8 cellular contexts compared by ENCODE assay signal in genomic region chr11:117807482-117808272, GRCh38. TPM values are rescaled to one million over a fixed set of nuclear protein-coding genes. Genes with fewer than 3 reads are reported as not detected.
A peak's percentile ranks its signal among the peaks of the same experiment; 100 is the strongest.
DNase-seq lines count a peak whose midpoint lies in the region; ATAC-seq and TF ChIP-seq lines count a peak whose summit lies in the region.

No MANE protein-coding gene starts in this region.

- intact Hi-C loops in CD4-positive, alpha-beta T cell (cut with DNase I, micrococcal nuclease), result loop anchor here (1.0 to 10.0 kb wide), 6 partner anchors 10 to 367 kb away; partner anchors contain the start of gene SCN2B (in 1 of the 2)
- intact Hi-C loops in HCT116 (cut with micrococcal nuclease) (loop anchor here (1.0 to 5.0 kb wide), 5 partner anchors 246 to 480 kb away; no protein-coding TSS in a partner anchor), PC-3 (cut with micrococcal nuclease) (loop anchor here (1.0 kb wide), 1 partner anchor 246 kb away; no protein-coding TSS in a partner anchor)

- H3K9me2 ChIP-seq in HCT116 (ENCODE audit: insufficient read depth), result no peaks in the 10 kb centered on the region
- H3K9me2 ChIP-seq in PC-3 (replicated peaks; ENCODE audit: low read length), result no peaks in the 10 kb centered on the region

- no peak for TF ChIP-seq POLR2A in HCT116 (IDR thresholded peaks at IDR 0.05; ENCODE audit: borderline replicate concordance, extremely low read depth, insufficient read depth, insufficient read length)
- TF ChIP-seq POLR2A in suprapubic skin (IDR thresholded peaks at IDR 0.05), result no peak

- ATAC-seq in CD4-positive, alpha-beta T cell (ENCODE audit: poor library complexity), result peak; percentile 85
- ATAC-seq in HCT116 (peak; percentile 63), PC-3 (peak; percentile 73), GM19452 (IDR thresholded peaks at IDR 0.05; ENCODE audit: unreplicated experiment) (no peak)

- H2AFZ ChIP-seq in HCT116 (ENCODE audit: low read depth, low read length, poor library complexity, severe bottlenecking) (no peak overlapping the region), PC-3 (ENCODE audit: low read length) (no peak overlapping the region), fibroblast of lung (ENCODE audit: low read length) (no peak overlapping the region)

- POLR2A ChIA-PET in CD4-positive, alpha-beta T cell (lab: Charles Lee), result interaction anchor here (1.0 to 1.9 kb wide), 9 partner anchors 9 to 364 kb away, joined by 3 to 15 read pairs (median 6); no protein-coding TSS in a partner anchor
- POLR2A ChIA-PET in HCT116 (lab: Charles Lee) (interaction anchor here (0.8 kb wide), 1 partner anchor 10 kb away, joined by 3 read pairs; no protein-coding TSS in a partner anchor), PC-3 (lab: Charles Lee; ENCODE audit: unreplicated experiment) (interaction anchor here (0.6 kb wide), 1 partner anchor 547 kb away, joined by 6 read pairs; no protein-coding TSS in a partner anchor)

- no peak overlapping the region for H3K9ac ChIP-seq in HCT116 (ENCODE audit: low read length)
- H3K9ac ChIP-seq in PC-3 (ENCODE audit: low read length), result no peak overlapping the region
- H3K9ac ChIP-seq in fibroblast of lung (ENCODE audit: insufficient read depth, low read length), result no peak overlapping the region

- H4K20me1 ChIP-seq in HCT116 (ENCODE audit: insufficient read depth), result no peaks in the 10 kb centered on the region
- no peaks in the 10 kb centered on the region for H4K20me1 ChIP-seq in PC-3 (ENCODE audit: low read length)
- H4K20me1 ChIP-seq in fibroblast of lung (ENCODE audit: control insufficient read depth, extremely low read depth, insufficient read depth, low read length), result no peaks in the 10 kb centered on the region

- CTCF ChIA-PET in CD4-positive, alpha-beta T cell (lab: Charles Lee), result interaction anchor here (0.5 to 6.5 kb wide), 27 partner anchors 9 to 630 kb away, joined by 3 to 98 read pairs (median 4); partner anchors contain the start of gene IL10RA
- CTCF ChIA-PET in HCT116 (lab: Charles Lee) (interaction anchor here (0.6 to 3.2 kb wide), 19 partner anchors 10 to 484 kb away, joined by 3 to 90 read pairs (median 4); no protein-coding TSS in a partner anchor), PC-3 (lab: Charles Lee) (interaction anchor here (1.0 to 1.2 kb wide), 6 partner anchors 8 to 381 kb away, joined by 3 to 10 read pairs (median 6); no protein-coding TSS in a partner anchor)

- H3K36me3 Mint-ChIP-seq in CD4-positive, alpha-beta T cell (ENCODE audit: low read depth), result no peaks in the 10 kb centered on the region
- H3K36me3 Mint-ChIP-seq in activated T-cell treated with anti-CD3 and anti-CD28 coated beads, Interleukin-2, amount 50 U/mL, for 24 hours (ENCODE audit: low read depth), result no peaks in the 10 kb centered on the region
- no peaks in the 10 kb centered on the region for H3K36me3 Mint-ChIP-seq in nephron progenitor cell (ENCODE audit: low read depth)

- WGBS in suprapubic skin, result 53% methylated on average over 20 of the region's 20 CpGs

- H3K9me3 ChIP-seq in CD4-positive, alpha-beta T cell (ENCODE audit: control insufficient read depth, low read length), result no peaks in the 10 kb centered on the region
- H3K9me3 ChIP-seq in HCT116 (ENCODE audit: control insufficient read depth in 1 of 2, insufficient read depth in 1 of 2, low read depth in 1 of 2, low read length in 2 of 2), result no peaks in the 10 kb centered on the region
- H3K9me3 ChIP-seq in PC-3 (ENCODE audit: low read length), result no peaks in the 10 kb centered on the region
- no peaks in the 10 kb centered on the region for H3K9me3 ChIP-seq in fibroblast of lung (ENCODE audit: control insufficient read depth, insufficient read depth, low read depth, low read length)
- no peaks in the 10 kb centered on the region for H3K9me3 ChIP-seq in suprapubic skin

- H3K9me3 Mint-ChIP-seq in CD4-positive, alpha-beta T cell, result no peaks in the 10 kb centered on the region
- no peaks in the 10 kb centered on the region for H3K9me3 Mint-ChIP-seq in activated T-cell treated with anti-CD3 and anti-CD28 coated beads, Interleukin-2, amount 50 U/mL, for 24 hours
- H3K9me3 Mint-ChIP-seq in nephron progenitor cell, result no peaks in the 10 kb centered on the region

- BruUV-seq in HCT116 (replicated peaks; lab: Mats Ljungman, UMichigan) (no TSS peak), PC-3 (replicated peaks; lab: Mats Ljungman, UMichigan) (no TSS peak)

- no peaks in the 10 kb centered on the region for H3K27me3 Mint-ChIP-seq in CD4-positive, alpha-beta T cell
- no peaks in the 10 kb centered on the region for H3K27me3 Mint-ChIP-seq in activated T-cell treated with anti-CD3 and anti-CD28 coated beads, Interleukin-2, amount 50 U/mL, for 24 hours
- H3K27me3 Mint-ChIP-seq in nephron progenitor cell (ENCODE audit: low read depth, poor library complexity), result peaks cover 90% of the 10 kb centered on the region

- H3K27ac Mint-ChIP-seq in CD4-positive, alpha-beta T cell, result no peak overlapping the region
- no peak overlapping the region for H3K27ac Mint-ChIP-seq in activated T-cell treated with anti-CD3 and anti-CD28 coated beads, Interleukin-2, amount 50 U/mL, for 24 hours
- H3K27ac Mint-ChIP-seq in nephron progenitor cell, result no peak overlapping the region

- H3K4me3 ChIP-seq in HCT116 (replicated peaks in 1 of 2; ENCODE audit: low read depth in 1 of 2, low read length in 2 of 2), result no peak overlapping the region
- no peak overlapping the region for H3K4me3 ChIP-seq in PC-3 (ENCODE audit: low read length)
- no peak overlapping the region for H3K4me3 ChIP-seq in fibroblast of lung (replicated peaks in 1 of 4; ENCODE audit: control extremely low read depth in 1 of 4, insufficient read depth in 1 of 4, low read depth in 3 of 4, low read length in 4 of 4)
- no peak overlapping the region for H3K4me3 ChIP-seq in suprapubic skin

- RAD21 ChIA-PET in HCT116 (lab: Charles Lee; ENCODE audit: low non-redundant PET in 1 of 2, low total read pairs in 2 of 2, uncharacterized antibody in 2 of 2, unreplicated experiment in 2 of 2), result interaction anchor here (0.8 to 1.2 kb wide), 7 partner anchors 10 to 382 kb away, joined by 3 to 6 read pairs (median 4); no protein-coding TSS in a partner anchor

- peak; percentile 88 for TF ChIP-seq RAD21 in HCT116 (IDR thresholded peaks at IDR 0.05; ENCODE audit: low read depth)

- peaks cover 6 to 13% of the 10 kb centered on the region in 2 experiments; a peak in 3 of 4 replicates for H3K4me1 ChIP-seq in HCT116 (ENCODE audit: control insufficient read depth in 1 of 2, insufficient read depth in 2 of 2, low read length in 2 of 2)
- no peaks in the 10 kb centered on the region for H3K4me1 ChIP-seq in PC-3 (ENCODE audit: insufficient read depth, low read length)
- H3K4me1 ChIP-seq in fibroblast of lung (ENCODE audit: control insufficient read depth, extremely low read depth, insufficient read depth, low read length), result no peaks in the 10 kb centered on the region
- peaks cover 17% of the 10 kb centered on the region for H3K4me1 ChIP-seq in suprapubic skin

- H3K27ac ChIP-seq in CD4-positive, alpha-beta T cell (ENCODE audit: low read depth, low read length), result no peak overlapping the region
- H3K27ac ChIP-seq in HCT116 (ENCODE audit: low read depth, low read length) (no peak overlapping the region), PC-3 (ENCODE audit: low read length) (no peak overlapping the region), fibroblast of lung (ENCODE audit: insufficient read depth, low read length) (no peak overlapping the region), suprapubic skin (no peak overlapping the region)

- no peaks in the 10 kb centered on the region for H3K27me3 ChIP-seq in CD4-positive, alpha-beta T cell (ENCODE audit: control insufficient read depth, insufficient read depth, low read length)
- no peaks in the 10 kb centered on the region for H3K27me3 ChIP-seq in HCT116 (ENCODE audit: insufficient read depth, low read length)
- peaks cover 55% of the 10 kb centered on the region for H3K27me3 ChIP-seq in PC-3 (ENCODE audit: low read length)
- H3K27me3 ChIP-seq in fibroblast of lung (ENCODE audit: control insufficient read depth, insufficient read depth, low read length), result peaks cover 4% of the 10 kb centered on the region
- peaks cover 14% of the 10 kb centered on the region for H3K27me3 ChIP-seq in suprapubic skin

- H3K79me2 ChIP-seq in HCT116 (ENCODE audit: insufficient read depth, low read length) (no peaks in the 10 kb centered on the region), PC-3 (ENCODE audit: low read length) (no peaks in the 10 kb centered on the region), fibroblast of lung (ENCODE audit: control insufficient read depth, insufficient read depth, low read length) (no peaks in the 10 kb centered on the region)

- no peak for TF ChIP-seq EP300 in suprapubic skin (IDR thresholded peaks at IDR 0.05)

- no peaks in the 10 kb centered on the region for H3F3A ChIP-seq in PC-3 (ENCODE audit: low read length, unreplicated experiment)

- H3K4me1 Mint-ChIP-seq in CD4-positive, alpha-beta T cell (ENCODE audit: low read depth), result peaks cover 13% of the 10 kb centered on the region
- peaks cover 9% of the 10 kb centered on the region for H3K4me1 Mint-ChIP-seq in activated T-cell treated with anti-CD3 and anti-CD28 coated beads, Interleukin-2, amount 50 U/mL, for 24 hours (ENCODE audit: low read depth)
- H3K4me1 Mint-ChIP-seq in nephron progenitor cell, result peaks cover 36% of the 10 kb centered on the region

- H3K4me2 ChIP-seq in HCT116 (ENCODE audit: low read length) (peak overlapping the region; percentile 36), PC-3 (ENCODE audit: low read length) (no peak overlapping the region), fibroblast of lung (ENCODE audit: extremely low read depth, insufficient read depth, low read length) (no peak overlapping the region)

- H3K36me3 ChIP-seq in HCT116 (ENCODE audit: control insufficient read depth in 1 of 2, insufficient read depth in 2 of 2, low read length in 2 of 2), result no peaks in the 10 kb centered on the region
- H3K36me3 ChIP-seq in PC-3 (ENCODE audit: low read depth, low read length), result no peaks in the 10 kb centered on the region
- no peaks in the 10 kb centered on the region for H3K36me3 ChIP-seq in fibroblast of lung (ENCODE audit: control insufficient read depth, insufficient read depth, low read length)
- H3K36me3 ChIP-seq in suprapubic skin, result no peaks in the 10 kb centered on the region

- peak; percentile 55 to 85 (median 67) for DNase-seq in CD4-positive, alpha-beta T cell
- DNase-seq in HCT116 (ENCODE audit: low read depth, low spot score) (peak; percentile 38), PC-3 (peak; percentile 81), fibroblast of lung (ENCODE audit: low read depth in 2 of 2) (peak; percentile 36 to 68), nephron progenitor cell (peak; percentile 89), suprapubic skin (ENCODE audit: low spot score in 2 of 2) (peak; percentile 87 to 94)
- DNase-seq in activated T-cell treated with anti-CD3 and anti-CD28 coated beads, Interleukin-2, amount 50 U/mL, for 24 hours, result peak; percentile 80

- peak; percentile 94 for TF ChIP-seq CTCF in CD4-positive, alpha-beta T cell (IDR thresholded peaks at IDR 0.05)
- TF ChIP-seq CTCF in HCT116 (IDR thresholded peaks at IDR 0.05 in 2 of 3, conservative IDR thresholded peaks at IDR 0.05 in 1 of 3; ENCODE audit: borderline replicate concordance in 1 of 3, insufficient read depth in 1 of 3, low read depth in 2 of 3, low read length in 2 of 3), result peak; percentile 79 to 93 (median 93)
- TF ChIP-seq CTCF in PC-3 (conservative IDR thresholded peaks at IDR 0.05; ENCODE audit: low read depth, low read length), result peak; percentile 94
- peak; percentile 91 to 93 for TF ChIP-seq CTCF in fibroblast of lung (conservative IDR thresholded peaks at IDR 0.05 in 1 of 2, IDR thresholded peaks at IDR 0.05 in 1 of 2; ENCODE audit: low read depth in 1 of 2, low read length in 2 of 2)
- TF ChIP-seq CTCF in nephron progenitor cell (IDR thresholded peaks at IDR 0.05), result peak; percentile 88
- TF ChIP-seq CTCF in suprapubic skin (IDR thresholded peaks at IDR 0.05), result peak; percentile 87 to 93

- H3K4me3 Mint-ChIP-seq in CD4-positive, alpha-beta T cell, result no peak overlapping the region
- H3K4me3 Mint-ChIP-seq in activated T-cell treated with anti-CD3 and anti-CD28 coated beads, Interleukin-2, amount 50 U/mL, for 24 hours, result no peak overlapping the region
- no peak overlapping the region for H3K4me3 Mint-ChIP-seq in nephron progenitor cell

RNA-seq across cellular contexts. Expression of gene DSCAML1, which starts 10.7 kb away (rescaled TPM):
- total RNA-seq in CD4-positive, alpha-beta T cell, result under 1 TPM; 0.22 to 0.61 TPM
- not detected for total RNA-seq in HCT116 (2021; ENCODE audit: unreplicated experiment)
- 0.01 and 0.03 TPM in 2 replicates for polyA plus RNA-seq in HCT116 (2012)
- not detected in 2 replicates for total RNA-seq in PC-3 (2014; rRNA removed)
- 0.26 TPM in 1 of 2 replicates, not detected in the other for total RNA-seq in fibroblast of lung
- polyA plus RNA-seq in fibroblast of lung, result not detected in 2 replicates
- polyA plus RNA-seq in fibroblast of lung (2012), result not detected in 2 replicates
- not detected in 2 replicates for polyA minus RNA-seq in fibroblast of lung (ENCODE audit: low replicate concordance)
- total RNA-seq in suprapubic skin, result under 1 TPM in 3 of 4 donors, not detected in 1; 0.11 to 0.24 (median 0.21) TPM

RNA-seq across cellular contexts. Expression of gene FXYD2, which starts 16.9 kb away (rescaled TPM):
- total RNA-seq in CD4-positive, alpha-beta T cell, result 1 to 10 TPM; 1.7 to 2.1 TPM
- total RNA-seq in HCT116 (2021; ENCODE audit: unreplicated experiment) (0.52 TPM), PC-3 (2014; rRNA removed) (not detected in 2 replicates), fibroblast of lung (0.33 and 0.51 TPM in 2 replicates), suprapubic skin (not detected)
- polyA plus RNA-seq in HCT116 (2012), result 0.07 and 0.17 TPM in 2 replicates
- polyA plus RNA-seq in fibroblast of lung, result 0.18 and 0.40 TPM in 2 replicates
- 1.2 TPM in 1 of 2 replicates, not detected in the other for polyA plus RNA-seq in fibroblast of lung (2012)
- not detected in 2 replicates for polyA minus RNA-seq in fibroblast of lung (ENCODE audit: low replicate concordance)

Comparison
In these comparisons a context has a peak if more than half of its experiments do, and no peak if none do; other contexts are left out.
1. DNase-seq: peak in every context shown above with its lines; median percentile 90 in suprapubic skin; 89 in nephron progenitor cell; 81 in PC-3; 80 in activated T-cell treated with anti-CD3 and anti-CD28 coated beads, Interleukin-2, amount 50 U/mL, for 24 hours; 67 in CD4-positive, alpha-beta T cell; 52 in fibroblast of lung; 38 in HCT116.